In the genomic region with DNA sequence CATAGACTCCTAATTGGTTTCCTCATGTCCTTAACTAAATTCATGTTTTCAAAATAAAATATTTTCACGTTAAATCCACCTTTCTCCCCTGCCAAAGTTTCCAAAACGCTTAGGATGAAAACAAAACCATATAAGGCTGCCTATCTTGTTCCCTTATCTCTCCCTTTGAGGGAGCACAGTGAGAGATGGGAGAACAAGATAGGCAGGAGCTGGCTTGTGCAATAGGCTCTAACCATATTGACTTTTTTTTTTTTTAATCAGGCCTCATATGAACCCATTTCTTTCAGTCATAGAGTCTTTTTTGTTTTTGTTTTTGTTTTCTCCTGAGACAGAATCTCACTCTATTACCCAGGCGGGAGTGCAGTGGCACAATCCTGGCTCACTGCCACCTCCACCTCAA, we compare ENCODE assay signal across 1 cellular context.
TF ChIP-seq lines count a peak whose summit lies in the region.

No MANE protein-coding gene starts in this region.

TF ChIP-seq in GM23338, 12 proteins besides CTCF, POLR2A, EP300 and RAD21 (continued from another document):
- TF ChIP-seq REST (IDR thresholded peaks at IDR 0.05; ENCODE audit: unreplicated experiment) (no peak), ETS1 (IDR thresholded peaks at IDR 0.05) (no peak), NANOG (IDR thresholded peaks at IDR 0.05; ENCODE audit: borderline replicate concordance) (no peak), ZNF114 (CRISPR knock-in tag; IDR thresholded peaks at IDR 0.05) (no peak), EZH2 (IDR thresholded peaks at IDR 0.05; ENCODE audit: low read depth, unreplicated experiment) (no peak), CREB1 (CRISPR knock-in tag; IDR thresholded peaks at IDR 0.05; ENCODE audit: low read depth) (no peak), STAT1 (IDR thresholded peaks at IDR 0.05; ENCODE audit: unreplicated experiment) (no peak), EZH2phosphoT487 (IDR thresholded peaks at IDR 0.05; ENCODE audit: unreplicated experiment) (no peak)
